Comparison of ENCODE assay signal across 9 cellular contexts in the genomic region with DNA sequence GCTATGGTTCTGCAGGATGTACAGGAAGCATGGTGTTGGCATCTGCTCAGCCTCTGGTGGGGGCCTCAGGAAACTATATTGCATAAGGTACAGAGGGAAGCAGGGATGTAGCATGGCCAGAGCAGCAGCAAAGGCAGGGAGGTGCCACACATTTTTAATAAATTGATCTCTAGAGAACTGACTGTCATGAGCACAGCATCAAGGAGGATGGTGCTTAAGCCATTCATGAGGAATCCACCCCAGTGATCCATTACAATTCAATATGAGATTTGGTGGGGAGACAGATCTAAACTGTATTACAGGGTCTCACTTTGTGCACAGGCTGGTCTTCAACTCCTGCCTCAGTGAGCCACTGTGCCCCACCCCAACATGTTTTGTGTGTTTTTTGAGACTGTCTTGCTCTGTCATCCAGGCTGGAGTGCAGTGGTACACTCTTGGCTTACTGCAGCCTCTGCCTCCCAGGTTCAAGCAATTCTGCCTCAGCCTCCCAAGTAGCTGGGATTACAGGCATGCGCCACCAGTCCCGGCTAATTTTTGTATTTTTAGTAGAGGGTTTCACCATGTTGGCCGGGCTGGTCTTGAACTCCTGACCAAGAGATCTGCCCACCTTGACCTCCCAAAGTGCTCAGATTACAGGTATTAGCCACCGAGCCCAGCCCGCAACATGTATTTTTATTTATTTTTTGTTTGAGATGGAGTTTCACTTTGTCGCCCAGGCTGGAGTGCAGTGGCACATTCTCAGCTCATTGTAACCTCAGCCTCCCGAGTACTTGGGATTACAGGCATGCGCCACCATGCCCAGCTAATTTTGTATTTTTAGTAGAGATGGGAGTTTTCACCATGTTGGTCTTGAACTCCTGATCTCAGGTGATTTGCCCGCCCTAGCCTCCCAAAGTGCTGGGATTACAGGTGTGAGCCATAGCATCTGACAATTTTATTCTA. TPM values are rescaled to one million over a fixed set of nuclear protein-coding genes. Genes with fewer than 3 reads are reported as not detected.
A peak's percentile ranks its signal among the peaks of the same experiment; 100 is the strongest.
DNase-seq lines count a peak whose midpoint lies in the region; ATAC-seq, FAIRE-seq and TF ChIP-seq lines count a peak whose summit lies in the region.
"Had no signal": no experiment of that assay in that cellular context is flagged by ENCODE, and none has a peak within 500 bp of the region (broad histone marks: within the 10 kb centered on the region; RNA-seq: fewer than 3 reads in every experiment).

No MANE protein-coding gene starts in this region.

- FAIRE-seq in small intestine (lab: Jason Lieb, UNC): no peak

- peaks cover 50% of the 10 kb centered on the region for H3K79me2 ChIP-seq in SU-DHL-6 (ENCODE audit: insufficient read depth, low read length)

- H3K9me3 ChIP-seq in SU-DHL-6 (ENCODE audit: insufficient read depth, low read length): no peaks in the 10 kb centered on the region
- no peaks in the 10 kb centered on the region for H3K9me3 ChIP-seq in small intestine (ENCODE audit: control insufficient read depth, low read depth)

- no peak for ATAC-seq in GM18873 (IDR thresholded peaks at IDR 0.05; ENCODE audit: low FRiP score, unreplicated experiment)

- H3K36me3 ChIP-seq in SU-DHL-6 (ENCODE audit: low read length) (peaks cover 52% of the 10 kb centered on the region), small intestine (ENCODE audit: control insufficient read depth in 2 of 2, insufficient read depth in 2 of 2, low read length in 2 of 2) (peaks cover 11 to 15% of the 10 kb centered on the region in 2 donors)

- in situ Hi-C loops in GM13976 (cut with MboI; ENCODE audit: low sequenced_read_pairs, unreplicated experiment): no loop called here

- peaks cover 94% of the 10 kb centered on the region for H3F3A ChIP-seq in SU-DHL-6 (ENCODE audit: insufficient read depth)

- H3K4me3 ChIP-seq in SU-DHL-6 (ENCODE audit: insufficient read depth, low read length, poor library complexity, severe bottlenecking) (peak overlapping the region; percentile 92), fibroblast of mammary gland (ENCODE audit: control insufficient read depth, low read depth, low read length) (peak overlapping the region; percentile 92), small intestine (ENCODE audit: low read depth in 1 of 2, low read length in 2 of 2) (peak overlapping the region in 1 of 2 donors; percentile 13)

- H3K9me2 ChIP-seq in SU-DHL-6 (replicated peaks; ENCODE audit: insufficient read depth, low read length): no peaks in the 10 kb centered on the region

- peak overlapping the region; percentile 90 for H3K27ac ChIP-seq in SU-DHL-6 (ENCODE audit: low read depth, low read length)
- peak overlapping the region; percentile 24 to 80 for H3K27ac ChIP-seq in small intestine (ENCODE audit: low read depth in 1 of 2, low read length in 1 of 2)

- H3K4me2 ChIP-seq in SU-DHL-6 (ENCODE audit: low read depth, low read length, poor library complexity, severe bottlenecking): peak overlapping the region; percentile 97

- TF ChIP-seq CTCF in SU-DHL-6 (IDR thresholded peaks at IDR 0.05; ENCODE audit: insufficient read depth, low read length, poor library complexity, severe bottlenecking) (no peak), fibroblast of mammary gland (conservative IDR thresholded peaks at IDR 0.05; ENCODE audit: control insufficient read depth, insufficient read depth, low read depth, low read length) (no peak), GM13976 (IDR thresholded peaks at IDR 0.05; ENCODE audit: borderline replicate concordance, control extremely low read depth, extremely low read depth, insufficient read depth, missing control alignments) (no peak)

- peaks cover 25% of the 10 kb centered on the region for H4K20me1 ChIP-seq in SU-DHL-6 (ENCODE audit: low read depth, low read length)

- 69 to 79% (median 75%) methylated on average over 9 of the region's 9 CpGs for WGBS in small intestine, 3 donors

- H3K27me3 ChIP-seq in SU-DHL-6 (ENCODE audit: low read length): no peaks in the 10 kb centered on the region
- no peaks in the 10 kb centered on the region for H3K27me3 ChIP-seq in small intestine (ENCODE audit: control insufficient read depth in 2 of 2, insufficient read depth in 2 of 2, low read length in 2 of 2)

- peak; percentile 31 for DNase-seq in SIG-M5 treated with dmso at 0.1 percent for 504 hours (lab: John Stamatoyannopoulos, UW; ENCODE audit: unreplicated experiment)
- no peak for DNase-seq in SIG-M5 (lab: John Stamatoyannopoulos, UW)
- DNase-seq in fibroblast of mammary gland (ENCODE audit: low read depth): peak; percentile 41
- no peak for DNase-seq in small intestine
- no peak for DNase-seq in NCI-H1105 treated with DMSO at 0.1 percent for 48 hours (lab: John Stamatoyannopoulos, UW)
- DNase-seq in GM13976 (ENCODE audit: low spot score): no peak
- DNase-seq: activated CD4-positive, alpha-beta T cell treated with anti-CD3 and anti-CD28 coated beads for 4 hours had no signal

- peaks cover 4 to 11% of the 10 kb centered on the region in 2 donors for H3K4me1 ChIP-seq in small intestine (ENCODE audit: control insufficient read depth in 2 of 2, insufficient read depth in 1 of 2, low read depth in 1 of 2, low read length in 1 of 2)

- peak overlapping the region; percentile 96 for H3K9ac ChIP-seq in SU-DHL-6 (ENCODE audit: low read length)

- no peak overlapping the region for H2AFZ ChIP-seq in SU-DHL-6 (ENCODE audit: low read depth, low read length, severe bottlenecking)

RNA-seq across cellular contexts. Expression of a gene that starts 10.3 kb away (rescaled TPM):
- polyA plus RNA-seq in small intestine: 10 to 100 TPM; 16.5 to 47.4 (median 22.6) TPM

RNA-seq across cellular contexts. Expression of a gene that starts 22.5 kb away (rescaled TPM):
- polyA plus RNA-seq in small intestine: 10 to 100 TPM in 2 of 3 donors, 1 to 10 TPM in 1; 9.7 to 36.4 (median 15.0) TPM

RNA-seq across cellular contexts. Expression of a gene that starts 22.8 kb away (rescaled TPM):
- polyA plus RNA-seq in small intestine: 1 to 10 TPM in 1 of 3 donors, under 1 TPM in 2; 0.27 to 1.3 (median 0.94) TPM

RNA-seq across cellular contexts. Expression of a gene that starts 24.7 kb away (rescaled TPM):
- 10 to 100 TPM; 24.8 to 38.3 (median 36.5) TPM for polyA plus RNA-seq in small intestine

RNA-seq across cellular contexts. Expression of a gene that starts 31.1 kb away (rescaled TPM):
- polyA plus RNA-seq in small intestine: 10 to 100 TPM; 27.3 to 90.2 (median 29.7) TPM

Comparison
In these comparisons a context has a peak if more than half of its experiments do, and no peak if none do; other contexts are left out.
1. DNase-seq: peak in SIG-M5 treated with dmso at 0.1 percent for 504 hours (single experiment) and fibroblast of mammary gland (single experiment); none in SIG-M5 (single experiment), small intestine (single experiment), NCI-H1105 treated with DMSO at 0.1 percent for 48 hours (single experiment) and GM13976 (single experiment).